8 cellular contexts compared by ENCODE assay signal in genomic region chr9:77647659-77648457, GRCh38. TPM values are rescaled to one million over a fixed set of nuclear protein-coding genes. Genes with fewer than 3 reads are reported as not detected.
DNase-seq lines count a peak whose midpoint lies in the region; ATAC-seq and TF ChIP-seq lines count a peak whose summit lies in the region.

Gene GNA14 (minus strand): TSS chr9:77648322. CDS start chr9:77647793, 529 bp downstream.

- peak within 1 kb of the TSS; percentile 67 for H3K18ac ChIP-seq in neuronal stem cell (ENCODE audit: low read length)

- H3K14ac ChIP-seq in neuronal stem cell (ENCODE audit: low read length), result no peak within 1 kb of the TSS

- H3K36me3 Mint-ChIP-seq in T-helper 2 cell treated with Interferon-gamma antibody and Interleukin-4, amounts not matched to agents 5 μg/mL and 100 μg/mL, for 36 hours (ENCODE audit: low read depth), result no peaks in the 10 kb centered on the region

- no peaks in the 10 kb centered on the region for H3K79me1 ChIP-seq in neuronal stem cell (ENCODE audit: low read depth, low read length)

- peak within 1 kb of the TSS; percentile 76 for H3K4me3 Mint-ChIP-seq in T-helper 2 cell treated with Interferon-gamma antibody and Interleukin-4, amounts not matched to agents 5 μg/mL and 100 μg/mL, for 36 hours

- DNase-seq in COLO668 (lab: John Stamatoyannopoulos, UW; ENCODE audit: unreplicated experiment), result peak; percentile 63
- no peak for DNase-seq in T-helper 2 cell treated with Interferon-gamma antibody and Interleukin-4, amounts not matched to agents 5 μg/mL and 100 μg/mL, for 36 hours (ENCODE audit: low spot score)
- peak; percentile 10 to 48 for DNase-seq in foreskin fibroblast
- DNase-seq in neuronal stem cell (ENCODE audit: low spot score), result peak; percentile 24
- DNase-seq in SJCRH30, result no peak

- no peak within 1 kb of the TSS for H3K27ac ChIP-seq in neuronal stem cell (replicated peaks; ENCODE audit: low read length)
- no peak within 1 kb of the TSS for H3K27ac ChIP-seq in SJCRH30

- no peaks in the 10 kb centered on the region for H3K9me3 ChIP-seq in neuronal stem cell (replicated peaks in 1 of 2; ENCODE audit: control insufficient read depth in 2 of 2, insufficient read depth in 1 of 2, low read depth in 1 of 2, low read length in 2 of 2)
- no peaks in the 10 kb centered on the region for H3K9me3 ChIP-seq in SJCRH30 (replicated peaks)

- peak within 1 kb of the TSS; percentile 33 for H3K9ac ChIP-seq in neuronal stem cell (ENCODE audit: low read depth, low read length, poor library complexity)

- no peak within 1 kb of the TSS for H2BK120ac ChIP-seq in neuronal stem cell (ENCODE audit: low read depth, low read length)

- H2BK12ac ChIP-seq in neuronal stem cell (ENCODE audit: low read length), result no peak within 1 kb of the TSS

- H4K91ac ChIP-seq in neuronal stem cell (ENCODE audit: low read depth, low read length, poor library complexity), result no peak within 1 kb of the TSS

- no peak within 1 kb of the TSS for H4K8ac ChIP-seq in neuronal stem cell (ENCODE audit: low read depth, low read length)

- H2BK5ac ChIP-seq in neuronal stem cell (ENCODE audit: low read length), result no peak within 1 kb of the TSS

- H3K4ac ChIP-seq in neuronal stem cell (ENCODE audit: low read length), result no peak within 1 kb of the TSS

- peaks cover 10% of the 10 kb centered on the region for H3K4me1 Mint-ChIP-seq in T-helper 2 cell treated with Interferon-gamma antibody and Interleukin-4, amounts not matched to agents 5 μg/mL and 100 μg/mL, for 36 hours (ENCODE audit: low read depth)

- H3K27me3 Mint-ChIP-seq in T-helper 2 cell treated with Interferon-gamma antibody and Interleukin-4, amounts not matched to agents 5 μg/mL and 100 μg/mL, for 36 hours (ENCODE audit: low read depth), result peaks cover 65% of the 10 kb centered on the region

- WGBS in neuronal stem cell (ENCODE audit: extremely low coverage in 2 of 2, insufficient read length in 2 of 2, insufficient replicate concordance in 1 of 2), 2 donors, result no CpG with 5 or more reads among the region's 69 CpGs

- H3K36me3 ChIP-seq in neuronal stem cell (replicated peaks in 1 of 2; ENCODE audit: control insufficient read depth in 2 of 2, insufficient read depth in 2 of 2, low read length in 2 of 2) (no peaks in the 10 kb centered on the region), SJCRH30 (no peaks in the 10 kb centered on the region)

- peaks cover 14 to 51% (median 32%) of the 10 kb centered on the region in 3 experiments for H3K27me3 ChIP-seq in neuronal stem cell (ENCODE audit: control insufficient read depth in 3 of 3, insufficient read depth in 3 of 3, low read depth in 1 of 3, low read length in 3 of 3)
- H3K27me3 ChIP-seq in SJCRH30, result no peaks in the 10 kb centered on the region

- peak within 1 kb of the TSS; percentile 46 for H3K23ac ChIP-seq in neuronal stem cell (ENCODE audit: low read depth, low read length, poor library complexity)

- H3K9me3 Mint-ChIP-seq in T-helper 2 cell treated with Interferon-gamma antibody and Interleukin-4, amounts not matched to agents 5 μg/mL and 100 μg/mL, for 36 hours, result no peaks in the 10 kb centered on the region

- TF ChIP-seq CTCF in foreskin fibroblast (IDR thresholded peaks at IDR 0.05; ENCODE audit: low read depth, low read length), result no peak

- H2AK5ac ChIP-seq in neuronal stem cell (ENCODE audit: low read depth, low read length), result no peak within 1 kb of the TSS

- no peak within 1 kb of the TSS for H3K27ac Mint-ChIP-seq in T-helper 2 cell treated with Interferon-gamma antibody and Interleukin-4, amounts not matched to agents 5 μg/mL and 100 μg/mL, for 36 hours

- H3K4me3 ChIP-seq in foreskin fibroblast (ENCODE audit: low read depth in 1 of 2, low read length in 2 of 2) (peak within 1 kb of the TSS; percentile 42 to 54), neuronal stem cell (ENCODE audit: low read length in 2 of 2) (peak within 1 kb of the TSS in 1 of 2 donors; percentile 69), SJCRH30 (no peak within 1 kb of the TSS)

- H3K4me2 ChIP-seq in neuronal stem cell (ENCODE audit: insufficient read depth, low read length, poor library complexity, severe bottlenecking), result peak within 1 kb of the TSS; percentile 59

- no peak within 1 kb of the TSS for H2BK15ac ChIP-seq in neuronal stem cell (ENCODE audit: low read length)

- H3K4me1 ChIP-seq in neuronal stem cell (ENCODE audit: control insufficient read depth in 2 of 2, insufficient read depth in 1 of 2, low read depth in 1 of 2, low read length in 2 of 2), result peaks cover 0 to 4% of the 10 kb centered on the region in 2 donors
- H3K4me1 ChIP-seq in SJCRH30, result no peaks in the 10 kb centered on the region

- H2AFZ ChIP-seq in neuronal stem cell (ENCODE audit: low read length), result peak within 1 kb of the TSS; percentile 80

- ATAC-seq in HG03342 (IDR thresholded peaks at IDR 0.05; ENCODE audit: unreplicated experiment), result no peak
- no peak for ATAC-seq in HG02588 (IDR thresholded peaks at IDR 0.05; ENCODE audit: unreplicated experiment)
- no peak for ATAC-seq in HG02870 (IDR thresholded peaks at IDR 0.05; ENCODE audit: unreplicated experiment)

RNA-seq across cellular contexts. Expression of gene GNA14, which starts in this region (rescaled TPM):
- 0.10 TPM for polyA plus RNA-seq in neuronal stem cell (2013, experiment 1 of 2)
- 0.07 TPM for polyA plus RNA-seq in neuronal stem cell (2013, experiment 2 of 2)
- total RNA-seq in SJCRH30 (2014; rRNA removed; shearing (Covaris generic)), result not detected in 2 replicates

Comparison
In these comparisons a context has a peak if more than half of its experiments do, and no peak if none do; other contexts are left out.
1. DNase-seq: peak in COLO668 (single experiment), foreskin fibroblast (2 of 2) and neuronal stem cell (single experiment); none in T-helper 2 cell treated with Interferon-gamma antibody and Interleukin-4, amounts not matched to agents 5 μg/mL and 100 μg/mL, for 36 hours (single experiment) and SJCRH30 (0 of 2).